ENCODE assay signal across 9 cellular contexts in genomic region chr19:5719274-5719960, GRCh38. TPM values are rescaled to one million over a fixed set of nuclear protein-coding genes. Genes with fewer than 3 reads are reported as not detected.
DNase-seq lines count a peak whose midpoint lies in the region; ATAC-seq and TF ChIP-seq lines count a peak whose summit lies in the region.
"Had no signal": no experiment of that assay in that cellular context is flagged by ENCODE, and none has a peak within 500 bp of the region (broad histone marks: within the 10 kb centered on the region; RNA-seq: fewer than 3 reads in every experiment).

No MANE protein-coding gene starts in this region.

- H2AK5ac ChIP-seq in IMR-90 (ENCODE audit: low read depth, low read length), result peak overlapping the region; percentile 78

- H2BK5ac ChIP-seq in IMR-90 (ENCODE audit: low read depth, low read length, poor library complexity, severe bottlenecking), result peak overlapping the region; percentile 79

- POLR2A ChIA-PET in activated CD4-positive, alpha-beta T cell treated with anti-CD3 and anti-CD28 coated beads for 36 hours (lab: Charles Lee), result interaction anchor here (0.5 to 2.7 kb wide), 11 partner anchors 11 to 883 kb away, joined by 3 to 20 read pairs (median 8); partner anchors contain the start of genes RANBP3, RPL36, SAFB and SAFB2
- POLR2A ChIA-PET in IMR-90 (lab: Charles Lee; ENCODE audit: unreplicated experiment), result no interaction called here

- no peak for ATAC-seq in activated CD4-positive, alpha-beta T cell treated with anti-CD3 and anti-CD28 coated beads for 36 hours
- ATAC-seq in IMR-90 (ENCODE audit: low read depth), result no peak
- no peak for ATAC-seq in activated naive CD8-positive, alpha-beta T cell treated with anti-CD3 and anti-CD28 coated beads, Interleukin-2, amount 50 U/mL, for 24 hours

- H2BK20ac ChIP-seq in IMR-90 (ENCODE audit: low read depth, low read length), result peak overlapping the region; percentile 64

- H4K20me1 ChIP-seq in IMR-90 (ENCODE audit: insufficient read depth, low read length), result peaks cover 35% of the 10 kb centered on the region
- H4K20me1 ChIP-seq in smooth muscle cell (ENCODE audit: low read depth), result peaks cover 39% of the 10 kb centered on the region

- H3K4me1 ChIP-seq in IMR-90 (ENCODE audit: control insufficient read depth, insufficient read depth, low read length) (peaks cover 4% of the 10 kb centered on the region), smooth muscle cell (ENCODE audit: low read depth) (peaks cover 10% of the 10 kb centered on the region)

- intact Hi-C loops in activated CD4-positive, alpha-beta T cell treated with anti-CD3 and anti-CD28 coated beads for 36 hours (cut with DNase I, micrococcal nuclease), result no loop called here
- intact Hi-C loops in IMR-90 (cut with micrococcal nuclease), result no loop called here

- H3K27ac ChIP-seq in IMR-90 (ENCODE audit: insufficient read depth, low read length) (peak overlapping the region; percentile 74), smooth muscle cell (ENCODE audit: low read depth) (peak overlapping the region; percentile 98)

- H3K79me1 ChIP-seq in IMR-90 (ENCODE audit: low read depth in 1 of 2, low read length in 2 of 2), result peaks cover 0 to 27% of the 10 kb centered on the region in 2 experiments; a peak in 2 of 4 replicates

- H3K23ac ChIP-seq in IMR-90 (ENCODE audit: low read depth, low read length), result peak overlapping the region; percentile 89

- peak overlapping the region; percentile 49 for H3K4me3 ChIP-seq in IMR-90 (ENCODE audit: insufficient read depth, low read depth, low read length)
- peak overlapping the region; percentile 98 for H3K4me3 ChIP-seq in iPS-18c (ENCODE audit: insufficient read depth, low read depth, low read length)
- peak overlapping the region; percentile 64 for H3K4me3 ChIP-seq in smooth muscle cell

- DNase-seq in activated CD4-positive, alpha-beta T cell treated with anti-CD3 and anti-CD28 coated beads for 36 hours, result peak; percentile 65
- DNase-seq in activated CD4-positive, alpha-beta T cell treated with anti-CD3 and anti-CD28 coated beads for 1 hour, result no peak
- DNase-seq in IMR-90 (peak; percentile 13), smooth muscle cell (lab: John Stamatoyannopoulos, UW; ENCODE audit: unreplicated experiment) (no peak), H4 (ENCODE audit: low spot score) (no peak), amniotic stem cell (lab: John Stamatoyannopoulos, UW) (no peak)
- peak; percentile 37 for DNase-seq in activated naive CD8-positive, alpha-beta T cell treated with anti-CD3 and anti-CD28 coated beads, Interleukin-2, amount 50 U/mL, for 24 hours

- H3K4ac ChIP-seq in IMR-90 (ENCODE audit: low read depth, low read length), result peak overlapping the region; percentile 93

- H2BK15ac ChIP-seq in IMR-90 (ENCODE audit: low read depth, low read length), result peak overlapping the region; percentile 86; the same call in 1 of the 3 replicates

- peak overlapping the region; percentile 14; the same call in 1 of the 2 replicates for H4K5ac ChIP-seq in IMR-90 (ENCODE audit: low read depth, low read length)

- TF ChIP-seq CTCF in IMR-90 (conservative IDR thresholded peaks at IDR 0.05; ENCODE audit: low read depth, low read length) (no peak), smooth muscle cell (IDR thresholded peaks at IDR 0.05; ENCODE audit: borderline replicate concordance, insufficient read depth, poor library complexity, severe bottlenecking) (no peak)

- H3K4me1 Mint-ChIP-seq in activated CD4-positive, alpha-beta T cell treated with anti-CD3 and anti-CD28 coated beads for 36 hours, result peaks cover 27% of the 10 kb centered on the region
- peaks cover 40% of the 10 kb centered on the region for H3K4me1 Mint-ChIP-seq in activated naive CD8-positive, alpha-beta T cell treated with anti-CD3 and anti-CD28 coated beads, Interleukin-2, amount 50 U/mL, for 24 hours

- dilution Hi-C loops in IMR-90 (cut with HindIII; ENCODE audit: low sequenced_read_pairs, unreplicated experiment), result no loop called here

- H2AFZ ChIP-seq in IMR-90 (replicated peaks; ENCODE audit: low read length, poor library complexity) (peak overlapping the region; percentile 100), smooth muscle cell (ENCODE audit: low read depth) (no peak overlapping the region)

- H3K9me1 ChIP-seq in IMR-90 (ENCODE audit: insufficient read depth, low read length), result peaks cover 9% of the 10 kb centered on the region

- peak overlapping the region; percentile 94 for H2AK9ac ChIP-seq in IMR-90 (replicated peaks; ENCODE audit: low read depth, low read length, poor library complexity)

- in situ Hi-C loops in IMR-90 (cut with MboI; ENCODE audit: low sequenced_read_pairs), result no loop called here

- CTCF ChIA-PET in activated CD4-positive, alpha-beta T cell treated with anti-CD3 and anti-CD28 coated beads for 36 hours (lab: Charles Lee), result interaction anchor here (0.7 to 2.7 kb wide), 7 partner anchors 28 to 302 kb away, joined by 4 to 32 read pairs (median 5); partner anchors contain the start of genes NDUFA11, RPL36 and VMAC
- CTCF ChIA-PET in IMR-90 (lab: Yijun Ruan, JAX), result interaction anchor here (0.6 to 1.2 kb wide), 2 partner anchors 9 to 33 kb away, joined by 4 to 7 read pairs; no protein-coding TSS in a partner anchor

- H3K56ac ChIP-seq in IMR-90 (ENCODE audit: extremely low read depth, insufficient read depth, low read length), result peak overlapping the region; percentile 48

- H3K27me3 ChIP-seq in IMR-90 (ENCODE audit: control insufficient read depth, insufficient read depth, low read length) (no peaks in the 10 kb centered on the region), smooth muscle cell (ENCODE audit: low read depth) (no peaks in the 10 kb centered on the region)

- WGBS in IMR-90 (ENCODE audit: extremely low coverage in 2 of 2, insufficient read length in 1 of 2), 2 experiments, result 0% methylated on average over 33 of the region's 58 CpGs; no CpG with 5 or more reads in 1 of the 2 experiments
- WGBS in smooth muscle cell (ENCODE audit: low lambda C conversion rate), result 1% methylated on average over 29 of the region's 58 CpGs

- H3K9ac ChIP-seq in IMR-90 (ENCODE audit: low read depth, low read length) (peak overlapping the region; percentile 89), smooth muscle cell (ENCODE audit: low read depth) (peak overlapping the region; percentile 94)

- BruUV-seq in IMR-90 (replicated peaks; lab: Mats Ljungman, UMichigan), result TSS peak; percentile 54

- H3K27ac Mint-ChIP-seq in activated CD4-positive, alpha-beta T cell treated with anti-CD3 and anti-CD28 coated beads for 36 hours, result peak overlapping the region; percentile 99
- peak overlapping the region; percentile 97 for H3K27ac Mint-ChIP-seq in activated naive CD8-positive, alpha-beta T cell treated with anti-CD3 and anti-CD28 coated beads, Interleukin-2, amount 50 U/mL, for 24 hours

- H3K36me3 ChIP-seq in IMR-90 (ENCODE audit: control insufficient read depth, insufficient read depth, low read length) (peaks cover 6% of the 10 kb centered on the region), smooth muscle cell (ENCODE audit: low read depth) (no peaks in the 10 kb centered on the region)

- H4K8ac ChIP-seq in IMR-90 (ENCODE audit: low read depth in 2 of 2, low read length in 2 of 2), result peak overlapping the region; percentile 49 to 81; a peak in 3 of 4 replicates

- H3K4me3 Mint-ChIP-seq in activated CD4-positive, alpha-beta T cell treated with anti-CD3 and anti-CD28 coated beads for 36 hours, result peak overlapping the region; percentile 98
- H3K4me3 Mint-ChIP-seq in activated naive CD8-positive, alpha-beta T cell treated with anti-CD3 and anti-CD28 coated beads, Interleukin-2, amount 50 U/mL, for 24 hours, result peak overlapping the region; percentile 96

- peak overlapping the region; percentile 93 for H3K14ac ChIP-seq in IMR-90 (replicated peaks; ENCODE audit: low read depth, low read length)

- H2BK120ac ChIP-seq in IMR-90 (ENCODE audit: low read depth, low read length), result peak overlapping the region; percentile 71

- H3F3A ChIP-seq in smooth muscle cell (ENCODE audit: low read depth), result peaks cover 12% of the 10 kb centered on the region

- no peaks in the 10 kb centered on the region for H3K9me3 Mint-ChIP-seq in activated CD4-positive, alpha-beta T cell treated with anti-CD3 and anti-CD28 coated beads for 36 hours (ENCODE audit: low read depth)
- no peaks in the 10 kb centered on the region for H3K9me3 Mint-ChIP-seq in activated naive CD8-positive, alpha-beta T cell treated with anti-CD3 and anti-CD28 coated beads, Interleukin-2, amount 50 U/mL, for 24 hours

- TF ChIP-seq RAD21 in IMR-90 (IDR thresholded peaks at IDR 0.05; ENCODE audit: low read length), result no peak

- H3K18ac ChIP-seq in IMR-90 (ENCODE audit: low read depth, low read length), result no peak overlapping the region

- no peaks in the 10 kb centered on the region for H3K27me3 Mint-ChIP-seq in activated CD4-positive, alpha-beta T cell treated with anti-CD3 and anti-CD28 coated beads for 36 hours
- H3K27me3 Mint-ChIP-seq in activated naive CD8-positive, alpha-beta T cell treated with anti-CD3 and anti-CD28 coated beads, Interleukin-2, amount 50 U/mL, for 24 hours, result peaks cover 4% of the 10 kb centered on the region

- TF ChIP-seq POLR2A in IMR-90 (IDR thresholded peaks at IDR 0.05; ENCODE audit: low read depth, low read length), result no peak

- H4K91ac ChIP-seq in IMR-90 (ENCODE audit: insufficient read depth, low read depth, low read length), result peak overlapping the region; percentile 78

- H3K36me3 Mint-ChIP-seq in activated CD4-positive, alpha-beta T cell treated with anti-CD3 and anti-CD28 coated beads for 36 hours (ENCODE audit: low read depth), result peaks cover 35% of the 10 kb centered on the region
- peaks cover 32% of the 10 kb centered on the region for H3K36me3 Mint-ChIP-seq in activated naive CD8-positive, alpha-beta T cell treated with anti-CD3 and anti-CD28 coated beads, Interleukin-2, amount 50 U/mL, for 24 hours (ENCODE audit: low read depth)

- H3K4me2 ChIP-seq in IMR-90 (ENCODE audit: low read depth, low read length) (peak overlapping the region; percentile 94), smooth muscle cell (peak overlapping the region; percentile 96)

- H3K79me2 ChIP-seq in smooth muscle cell (ENCODE audit: low read depth), result peaks cover 45% of the 10 kb centered on the region

- H3K9me3 ChIP-seq in IMR-90 (ENCODE audit: control insufficient read depth, insufficient read depth, low read length) (no peaks in the 10 kb centered on the region), iPS-18c (ENCODE audit: control insufficient read depth, insufficient read depth, low read length) (no peaks in the 10 kb centered on the region), smooth muscle cell (replicated peaks; ENCODE audit: low read depth) (no peaks in the 10 kb centered on the region)

RNA-seq across cellular contexts. Expression of gene LONP1, which starts 0.5 kb away (rescaled TPM):
- total RNA-seq in activated CD4-positive, alpha-beta T cell treated with anti-CD3 and anti-CD28 coated beads for 36 hours, result 100 to 1,000 TPM; 287 to 315 TPM
- total RNA-seq in IMR-90 (2012; rRNA removed) (64.2 and 70.3 TPM in 2 replicates), smooth muscle cell (30.2 and 31.6 TPM in 2 replicates)
- polyA plus RNA-seq in IMR-90 (2012; rRNA removed) (90.9 and 93.2 TPM in 2 replicates), smooth muscle cell (67.7 and 82.6 TPM in 2 replicates)
- 75.7 and 144 TPM in 2 replicates for polyA plus RNA-seq in IMR-90 (2012; cell fraction: cytosol; rRNA removed)
- polyA plus RNA-seq in IMR-90 (2012; cell fraction: nucleus; rRNA removed; ENCODE audit: low replicate concordance), result 158 and 371 TPM in 2 replicates
- total RNA-seq in H4 (2014; rRNA removed; shearing (Covaris generic)), result 49.1 and 81.4 TPM in 2 replicates

RNA-seq across cellular contexts. Expression of gene CATSPERD, which starts 1.0 kb away (rescaled TPM):
- not detected for total RNA-seq in activated CD4-positive, alpha-beta T cell treated with anti-CD3 and anti-CD28 coated beads for 36 hours
- total RNA-seq in IMR-90 (2012; rRNA removed) (not detected in 2 replicates), smooth muscle cell (not detected in 2 replicates)
- polyA plus RNA-seq in IMR-90 (2012; rRNA removed) (not detected in 2 replicates), smooth muscle cell (not detected in 2 replicates)
- polyA plus RNA-seq in IMR-90 (2012; cell fraction: cytosol; rRNA removed), result not detected in 2 replicates
- polyA plus RNA-seq in IMR-90 (2012; cell fraction: nucleus; rRNA removed; ENCODE audit: low replicate concordance), result not detected in 2 replicates
- total RNA-seq in H4 (2014; rRNA removed; shearing (Covaris generic)), result not detected in 2 replicates
- total RNA-seq: left cardiac atrium had no signal

RNA-seq across cellular contexts. Expression of gene RPL36, which starts 29.3 kb away (rescaled TPM):
- 1,000 to 10,000 TPM; 1,452 to 1,530 TPM for total RNA-seq in activated CD4-positive, alpha-beta T cell treated with anti-CD3 and anti-CD28 coated beads for 36 hours
- total RNA-seq in IMR-90 (2012; rRNA removed) (232 and 251 TPM in 2 replicates), smooth muscle cell (591 and 641 TPM in 2 replicates)
- polyA plus RNA-seq in IMR-90 (2012; rRNA removed) (757 and 1,037 TPM in 2 replicates), smooth muscle cell (1,079 and 1,182 TPM in 2 replicates)
- polyA plus RNA-seq in IMR-90 (2012; cell fraction: cytosol; rRNA removed), result 423 and 828 TPM in 2 replicates
- 216 and 218 TPM in 2 replicates for polyA plus RNA-seq in IMR-90 (2012; cell fraction: nucleus; rRNA removed; ENCODE audit: low replicate concordance)
- total RNA-seq in H4 (2014; rRNA removed; shearing (Covaris generic)), result 933 and 1,282 TPM in 2 replicates

RNA-seq across cellular contexts. Expression of gene HSD11B1L, which starts 38.6 kb away (rescaled TPM):
- 1 to 10 TPM; 2.0 to 3.2 TPM for total RNA-seq in activated CD4-positive, alpha-beta T cell treated with anti-CD3 and anti-CD28 coated beads for 36 hours
- total RNA-seq in IMR-90 (2012; rRNA removed) (1.9 and 2.2 TPM in 2 replicates), smooth muscle cell (10.3 and 28.0 TPM in 2 replicates)
- polyA plus RNA-seq in IMR-90 (2012; rRNA removed) (7.2 and 8.2 TPM in 2 replicates), smooth muscle cell (28.4 and 28.5 TPM in 2 replicates)
- polyA plus RNA-seq in IMR-90 (2012; cell fraction: cytosol; rRNA removed), result 9.8 and 14.6 TPM in 2 replicates
- 10.8 and 19.3 TPM in 2 replicates for polyA plus RNA-seq in IMR-90 (2012; cell fraction: nucleus; rRNA removed; ENCODE audit: low replicate concordance)
- 2.4 and 4.9 TPM in 2 replicates for total RNA-seq in H4 (2014; rRNA removed; shearing (Covaris generic))

RNA-seq across cellular contexts. Expression of gene MICOS13, which starts 39.1 kb away (rescaled TPM):
- total RNA-seq in activated CD4-positive, alpha-beta T cell treated with anti-CD3 and anti-CD28 coated beads for 36 hours, result 10 to 100 TPM; 50.9 to 52.1 TPM
- total RNA-seq in IMR-90 (2012; rRNA removed) (14.5 and 15.8 TPM in 2 replicates), smooth muscle cell (29.8 and 45.2 TPM in 2 replicates)
- polyA plus RNA-seq in IMR-90 (2012; rRNA removed) (48.9 and 80.2 TPM in 2 replicates), smooth muscle cell (143 and 151 TPM in 2 replicates)
- polyA plus RNA-seq in IMR-90 (2012; cell fraction: cytosol; rRNA removed), result 91.5 and 98.4 TPM in 2 replicates
- 22.5 and 47.5 TPM in 2 replicates for polyA plus RNA-seq in IMR-90 (2012; cell fraction: nucleus; rRNA removed; ENCODE audit: low replicate concordance)
- 38.1 and 52.7 TPM in 2 replicates for total RNA-seq in H4 (2014; rRNA removed; shearing (Covaris generic))

Comparison
In these comparisons a context has a peak if more than half of its experiments do, and no peak if none do; other contexts are left out.
1. DNase-seq: peak in activated CD4-positive, alpha-beta T cell treated with anti-CD3 and anti-CD28 coated beads for 36 hours (single experiment), IMR-90 (single experiment) and activated naive CD8-positive, alpha-beta T cell treated with anti-CD3 and anti-CD28 coated beads, Interleukin-2, amount 50 U/mL, for 24 hours (single experiment); none in activated CD4-positive, alpha-beta T cell treated with anti-CD3 and anti-CD28 coated beads for 1 hour (single experiment), smooth muscle cell (single experiment), H4 (single experiment) and amniotic stem cell (single experiment).
2. Peak in every context shown above with its lines, with median percentiles within 50 percentile points of each other: H3K4me3 ChIP-seq.